8 cellular contexts compared by ENCODE assay signal in genomic region chr10:89466599-89467035, GRCh38. TPM values are rescaled to one million over a fixed set of nuclear protein-coding genes. Genes with fewer than 3 reads are reported as not detected.
DNase-seq lines count a peak whose midpoint lies in the region; ATAC-seq and TF ChIP-seq lines count a peak whose summit lies in the region.

No MANE protein-coding gene starts in this region.

- no peaks in the 10 kb centered on the region for H3K27me3 ChIP-seq in heart right ventricle

- H3K4me1 Mint-ChIP-seq in activated CD4-positive, alpha-beta memory T cell treated with anti-CD3 and anti-CD28 coated beads for 36 hours (ENCODE audit: low read depth): no peaks in the 10 kb centered on the region

- intact Hi-C loops in Right ventricle myocardium superior (cut with DNase I) (no loop called here), cardiac septum (cut with DNase I) (no loop called here), heart right ventricle (cut with DNase I) (loop anchor here in 1 of 10 donors (5.0 kb wide), 1 partner anchor 96 kb away; no protein-coding TSS in a partner anchor)
- intact Hi-C loops in activated CD4-positive, alpha-beta memory T cell treated with anti-CD3 and anti-CD28 coated beads for 36 hours (cut with micrococcal nuclease): no loop called here

- WGBS in heart right ventricle, 2 donors: 38 to 39% methylated on average over 3 of the region's 3 CpGs

- H3K36me3 Mint-ChIP-seq in activated CD4-positive, alpha-beta memory T cell treated with anti-CD3 and anti-CD28 coated beads for 36 hours: no peaks in the 10 kb centered on the region

- no peak overlapping the region for H3K4me3 ChIP-seq in heart right ventricle

- H3K4me3 Mint-ChIP-seq in activated CD4-positive, alpha-beta memory T cell treated with anti-CD3 and anti-CD28 coated beads for 36 hours: no peak overlapping the region

- H3K27ac ChIP-seq in heart right ventricle: peak overlapping the region in 1 of 10 donors; percentile 29

- H3K9me3 ChIP-seq in heart right ventricle: no peaks in the 10 kb centered on the region

- ATAC-seq in Right ventricle myocardium superior (ENCODE audit: poor library complexity) (peak; percentile 58), heart right ventricle (peak in 7 of 8 donors; percentile 59 to 72 (median 63)), GM21390 (IDR thresholded peaks at IDR 0.05; ENCODE audit: unreplicated experiment) (no peak), GM18867 (IDR thresholded peaks at IDR 0.05; ENCODE audit: unreplicated experiment) (no peak)

- H3K36me3 ChIP-seq in heart right ventricle: no peaks in the 10 kb centered on the region

- in situ Hi-C loops in SK-MEL-5 (cut with HindIII; ENCODE audit: low pct_unique_long_range_greater_than_20kb, low sequenced_read_pairs): loop anchor here (25.0 kb wide), 1 partner anchor 96 kb away; no protein-coding TSS in a partner anchor

- CTCF ChIA-PET in activated CD4-positive, alpha-beta memory T cell treated with anti-CD3 and anti-CD28 coated beads for 36 hours (lab: Charles Lee): no interaction called here

- DNase-seq in Right ventricle myocardium superior (no peak), cardiac septum (ENCODE audit: low spot score) (no peak), SK-MEL-5 (ENCODE audit: low read depth, low spot score) (peak; percentile 28), heart right ventricle (peak in 1 of 2 donors; percentile 14), T-helper 2 cell (no peak)
- DNase-seq in activated CD4-positive, alpha-beta memory T cell treated with anti-CD3 and anti-CD28 coated beads for 36 hours: no peak

- no peak overlapping the region for H3K27ac Mint-ChIP-seq in activated CD4-positive, alpha-beta memory T cell treated with anti-CD3 and anti-CD28 coated beads for 36 hours

- H3K4me1 ChIP-seq in heart right ventricle: peaks cover 0 to 32% (median 15%) of the 10 kb centered on the region in 9 donors

- no peaks in the 10 kb centered on the region for H3K9me3 Mint-ChIP-seq in activated CD4-positive, alpha-beta memory T cell treated with anti-CD3 and anti-CD28 coated beads for 36 hours

- peak in 8 of 9 donors; percentile 19 to 57 (median 44) for TF ChIP-seq CTCF in heart right ventricle (IDR thresholded peaks at IDR 0.05)

- H3K27me3 Mint-ChIP-seq in activated CD4-positive, alpha-beta memory T cell treated with anti-CD3 and anti-CD28 coated beads for 36 hours: peaks cover 2% of the 10 kb centered on the region

- POLR2A ChIA-PET in activated CD4-positive, alpha-beta memory T cell treated with anti-CD3 and anti-CD28 coated beads for 36 hours (lab: Charles Lee): no interaction called here

RNA-seq across cellular contexts. Expression of gene IFIT5, which starts 52.2 kb away (rescaled TPM):
- total RNA-seq in Right ventricle myocardium superior: 7.1 TPM
- total RNA-seq in cardiac septum: 11.5 TPM
- total RNA-seq in SK-MEL-5 (2014; rRNA removed; shearing (Covaris generic)): 9.3 and 10.3 TPM in 2 replicates
- polyA plus RNA-seq in SK-MEL-5 (2015; cell fraction: cytosol; rRNA removed): 5.4 and 6.3 TPM in 2 replicates
- 4.3 and 5.6 TPM in 2 replicates for polyA plus RNA-seq in SK-MEL-5 (2015; cell fraction: nucleus; rRNA removed)
- total RNA-seq in heart right ventricle: 10 to 100 TPM in 8 of 10 donors, 1 to 10 TPM in 2; 8.3 to 16.9 (median 11.2) TPM
- polyA plus RNA-seq in heart right ventricle: 1 to 10 TPM; 5.4 to 7.0 TPM
- 10 to 100 TPM; 10.1 to 10.9 TPM for total RNA-seq in activated CD4-positive, alpha-beta memory T cell treated with anti-CD3 and anti-CD28 coated beads for 36 hours

Comparison
In these comparisons a context has a peak if more than half of its experiments do, and no peak if none do; other contexts are left out.
1. ATAC-seq: peak in Right ventricle myocardium superior (single experiment) and heart right ventricle (7 of 8); none in GM21390 (single experiment) and GM18867 (single experiment).